ENCODE assay signal across 8 cellular contexts in the genomic region with DNA sequence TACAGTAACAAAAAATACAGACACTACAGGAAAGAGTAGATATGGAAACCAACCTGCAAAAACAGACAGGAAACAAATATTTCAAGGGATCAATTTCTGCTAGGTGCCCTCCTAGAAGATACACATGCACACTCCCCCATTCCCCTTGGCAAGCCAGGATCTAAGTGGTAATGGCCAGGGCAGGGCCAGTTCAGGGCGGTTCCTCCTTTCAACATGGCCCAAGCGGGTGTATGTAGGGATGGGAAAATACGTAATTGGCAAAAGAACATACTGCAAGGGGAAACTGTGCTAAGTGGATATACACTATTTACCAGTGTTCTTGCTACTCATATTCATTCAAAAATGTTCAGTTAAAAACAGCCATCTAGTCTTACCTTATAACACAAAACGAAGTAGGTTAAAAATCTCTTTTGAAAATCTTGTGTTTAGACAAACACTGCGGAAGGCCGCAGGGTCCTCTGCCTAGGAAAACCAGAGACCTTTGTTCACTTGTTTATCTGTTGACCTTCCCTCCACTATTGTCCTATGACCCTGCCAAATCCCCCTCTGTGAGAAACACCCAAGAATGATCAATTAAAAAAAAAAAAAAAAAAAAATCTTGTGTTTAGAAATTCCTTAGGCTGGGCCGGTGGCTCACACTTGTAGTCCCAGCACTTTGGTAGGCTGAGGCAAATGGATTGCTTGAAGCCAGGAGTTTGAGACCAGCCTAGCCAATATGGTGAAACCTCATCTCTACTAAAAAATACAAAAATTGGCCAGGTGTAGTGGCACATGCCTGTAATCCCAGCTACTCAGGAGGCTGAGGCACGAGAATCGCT. TPM values are rescaled to one million over a fixed set of nuclear protein-coding genes. Genes with fewer than 3 reads are reported as not detected.
DNase-seq lines count a peak whose midpoint lies in the region; ATAC-seq and TF ChIP-seq lines count a peak whose summit lies in the region.
"Not testable (repeated sequence)": the region's sequence is repeated elsewhere in the genome, so short reads cannot be mapped to it uniquely, and the experiment has no call there.

No MANE protein-coding gene starts in this region.

- peak overlapping the region; percentile 29 for H3K9ac ChIP-seq in mucosa of stomach (ENCODE audit: low read length)

- peak in 1 of 2 donors; percentile 29 for TF ChIP-seq EP300 in tibial nerve (IDR thresholded peaks at IDR 0.05)

- H3K4me3 ChIP-seq in PC-9; ectodermal cell (ENCODE audit: insufficient read depth, low read depth, low read length); hepatocyte; mucosa of stomach (ENCODE audit: low read length); tibial nerve: not testable (repeated sequence)

- not testable (repeated sequence) for H4K20me1 ChIP-seq in PC-9 (ENCODE audit: insufficient read depth); hepatocyte (ENCODE audit: insufficient read depth, poor library complexity, severe bottlenecking)

- POLR2A ChIA-PET in CD4-positive, alpha-beta T cell (lab: Charles Lee): interaction anchor here (0.9 kb wide), 1 partner anchor 18 kb away, joined by 3 read pairs; no protein-coding TSS in a partner anchor
- POLR2A ChIA-PET in PC-9 (lab: Charles Lee; ENCODE audit: unreplicated experiment): interaction anchor here (0.8 kb wide), 1 partner anchor 14 kb away, joined by 3 read pairs; no protein-coding TSS in a partner anchor

- H3K27me3 ChIP-seq in CD4-positive, alpha-beta T cell (ENCODE audit: control insufficient read depth, insufficient read depth, low read length); PC-9 (ENCODE audit: insufficient read depth, low read depth); ectodermal cell (ENCODE audit: control insufficient read depth, insufficient read depth, low read length, poor library complexity, severe bottlenecking); hepatocyte; mucosa of stomach (ENCODE audit: control insufficient read depth, insufficient read depth, low read length); tibial nerve: not testable (repeated sequence)

- H3K9me2 ChIP-seq in PC-9 (ENCODE audit: insufficient read depth); hepatocyte (replicated peaks; ENCODE audit: insufficient read depth): not testable (repeated sequence)

- H3K79me2 ChIP-seq in PC-9 (ENCODE audit: low read depth): peaks cover 91% of the 10 kb centered on the region
- H3K79me2 ChIP-seq in hepatocyte: peaks cover 82% of the 10 kb centered on the region

- not testable (repeated sequence) for H3K27me3 Mint-ChIP-seq in CD4-positive, alpha-beta T cell; activated naive CD4-positive, alpha-beta T cell treated with anti-CD3 and anti-CD28 coated beads, Interleukin-2, amount 10 ng/mL, durations not matched to agents 7 days and 5 days; progenitor cell of endocrine pancreas

- not testable (repeated sequence) for DNase-seq in CD4-positive, alpha-beta T cell; PC-9; activated naive CD4-positive, alpha-beta T cell treated with anti-CD3 and anti-CD28 coated beads, Interleukin-2, amount 10 ng/mL, durations not matched to agents 7 days and 5 days; hepatocyte (ENCODE audit: low spot score); progenitor cell of endocrine pancreas (ENCODE audit: low spot score, unreplicated experiment); tibial nerve (ENCODE audit: low spot score in 2 of 2)

- peaks cover 75% of the 10 kb centered on the region for H3K4me1 Mint-ChIP-seq in CD4-positive, alpha-beta T cell (ENCODE audit: low read depth)
- peaks cover 63% of the 10 kb centered on the region for H3K4me1 Mint-ChIP-seq in activated naive CD4-positive, alpha-beta T cell treated with anti-CD3 and anti-CD28 coated beads, Interleukin-2, amount 10 ng/mL, durations not matched to agents 7 days and 5 days
- H3K4me1 Mint-ChIP-seq in progenitor cell of endocrine pancreas (ENCODE audit: low read depth): peaks cover 66% of the 10 kb centered on the region

- not testable (repeated sequence) for TF ChIP-seq CTCF in CD4-positive, alpha-beta T cell (IDR thresholded peaks at IDR 0.05); PC-9 (conservative IDR thresholded peaks at IDR 0.05); hepatocyte (IDR thresholded peaks at IDR 0.05; ENCODE audit: poor library complexity); progenitor cell of endocrine pancreas (IDR thresholded peaks at IDR 0.05; ENCODE audit: unreplicated experiment); tibial nerve (IDR thresholded peaks at IDR 0.05)

- not testable (repeated sequence) for H3K27ac ChIP-seq in CD4-positive, alpha-beta T cell (ENCODE audit: low read depth, low read length)
- peak overlapping the region; percentile 76 for H3K27ac ChIP-seq in PC-9
- peak overlapping the region; percentile 67 for H3K27ac ChIP-seq in ectodermal cell (ENCODE audit: insufficient read depth, low read depth, low read length, poor library complexity, severe bottlenecking)
- H3K27ac ChIP-seq in hepatocyte: peak overlapping the region; percentile 91
- H3K27ac ChIP-seq in tibial nerve: peak overlapping the region in 3 of 4 donors; percentile 50 to 56 (median 53)

- H3K4me1 ChIP-seq in PC-9 (replicated peaks; ENCODE audit: insufficient read depth) (peaks cover 73% of the 10 kb centered on the region), ectodermal cell (ENCODE audit: control insufficient read depth, insufficient read depth, low read length) (peaks cover 28% of the 10 kb centered on the region), hepatocyte (ENCODE audit: insufficient read depth) (peaks cover 62% of the 10 kb centered on the region), mucosa of stomach (ENCODE audit: control insufficient read depth, insufficient read depth, low read length) (peaks cover 46% of the 10 kb centered on the region), tibial nerve (peaks cover 0 to 71% (median 48%) of the 10 kb centered on the region in 4 donors)

- H2AFZ ChIP-seq in PC-9, hepatocyte: not testable (repeated sequence)

- not testable (repeated sequence) for H3K4me3 Mint-ChIP-seq in CD4-positive, alpha-beta T cell; activated naive CD4-positive, alpha-beta T cell treated with anti-CD3 and anti-CD28 coated beads, Interleukin-2, amount 10 ng/mL, durations not matched to agents 7 days and 5 days
- H3K4me3 Mint-ChIP-seq in progenitor cell of endocrine pancreas (ENCODE audit: low read depth): peak overlapping the region; percentile 1

- not testable (repeated sequence) for ATAC-seq in CD4-positive, alpha-beta T cell (ENCODE audit: poor library complexity)

- peaks cover 14% of the 10 kb centered on the region; the same call in 1 of the 2 replicates for H3K36me3 ChIP-seq in PC-9 (ENCODE audit: low read depth)
- H3K36me3 ChIP-seq in ectodermal cell (ENCODE audit: control insufficient read depth, insufficient read depth, low read length); hepatocyte (replicated peaks; ENCODE audit: insufficient read depth, low read depth); mucosa of stomach (ENCODE audit: control insufficient read depth, insufficient read depth, low read length); tibial nerve: not testable (repeated sequence)

- BruUV-seq in PC-9 (replicated peaks; lab: Mats Ljungman, UMichigan): not testable (repeated sequence)

- CTCF ChIA-PET in CD4-positive, alpha-beta T cell (lab: Charles Lee); PC-9 (lab: Charles Lee); activated naive CD4-positive, alpha-beta T cell treated with anti-CD3 and anti-CD28 coated beads, Interleukin-2, amount 10 ng/mL, durations not matched to agents 7 days and 5 days (lab: Charles Lee): not testable (repeated sequence)

- not testable (repeated sequence) for TF ChIP-seq POLR2A in tibial nerve (IDR thresholded peaks at IDR 0.05)

- intact Hi-C loops in CD4-positive, alpha-beta T cell (cut with DNase I, micrococcal nuclease); PC-9 (cut with micrococcal nuclease; ENCODE audit: unreplicated experiment): not testable (repeated sequence)

- H3K9me3 Mint-ChIP-seq in CD4-positive, alpha-beta T cell; activated naive CD4-positive, alpha-beta T cell treated with anti-CD3 and anti-CD28 coated beads, Interleukin-2, amount 10 ng/mL, durations not matched to agents 7 days and 5 days; progenitor cell of endocrine pancreas (ENCODE audit: low read depth): not testable (repeated sequence)

- H3K4me2 ChIP-seq in PC-9: 0 out of 2 replicates have a peak overlapping the region, but pooled peaks have one; percentile 61
- H3K4me2 ChIP-seq in hepatocyte: peak overlapping the region; percentile 12

- 78 to 91% methylated on average over 7 to 9 of the region's 9 CpGs for WGBS in ectodermal cell, 2 experiments
- WGBS in hepatocyte (ENCODE audit: low lambda C conversion rate, missing lambda C conversion rate): 75% methylated on average over 9 of the region's 9 CpGs
- WGBS in tibial nerve, 2 donors: 78 to 82% methylated on average over 9 of the region's 9 CpGs

- not testable (repeated sequence) for H3K9me3 ChIP-seq in CD4-positive, alpha-beta T cell (ENCODE audit: control insufficient read depth, low read length); PC-9 (ENCODE audit: insufficient read depth, low read depth); ectodermal cell (ENCODE audit: control insufficient read depth, low read length); hepatocyte (ENCODE audit: low read depth); mucosa of stomach (ENCODE audit: control insufficient read depth, low read length); tibial nerve

- H3F3A ChIP-seq in PC-9 (ENCODE audit: insufficient read depth, low read depth): peaks cover 70% of the 10 kb centered on the region

- peaks cover 33% of the 10 kb centered on the region for H3K36me3 Mint-ChIP-seq in CD4-positive, alpha-beta T cell (ENCODE audit: low read depth)
- not testable (repeated sequence) for H3K36me3 Mint-ChIP-seq in activated naive CD4-positive, alpha-beta T cell treated with anti-CD3 and anti-CD28 coated beads, Interleukin-2, amount 10 ng/mL, durations not matched to agents 7 days and 5 days; progenitor cell of endocrine pancreas (ENCODE audit: insufficient read depth)

- H3K27ac Mint-ChIP-seq in CD4-positive, alpha-beta T cell: peak overlapping the region; percentile 74
- H3K27ac Mint-ChIP-seq in activated naive CD4-positive, alpha-beta T cell treated with anti-CD3 and anti-CD28 coated beads, Interleukin-2, amount 10 ng/mL, durations not matched to agents 7 days and 5 days: peak overlapping the region; percentile 38
- peak overlapping the region; percentile 94 for H3K27ac Mint-ChIP-seq in progenitor cell of endocrine pancreas

RNA-seq across cellular contexts. Expression of gene PACSIN2, which starts 53.9 kb away (rescaled TPM):
- 10 to 100 TPM; 23.3 to 25.5 TPM for total RNA-seq in CD4-positive, alpha-beta T cell
- total RNA-seq in PC-9 (2021): 102 and 103 TPM in 2 replicates
- 53.5 TPM for polyA plus RNA-seq in ectodermal cell (2013, experiment 1 of 4)
- 52.4 TPM for polyA plus RNA-seq in ectodermal cell (2013, experiment 2 of 4)
- polyA plus RNA-seq in ectodermal cell (2013, experiment 3 of 4): 43.9 TPM
- 48.3 TPM for polyA plus RNA-seq in ectodermal cell (2013, experiment 4 of 4)
- 77.7 and 87.4 TPM in 2 replicates for total RNA-seq in hepatocyte
- polyA plus RNA-seq in hepatocyte: 85.5 and 86.3 TPM in 2 replicates
- total RNA-seq in progenitor cell of endocrine pancreas: 53.9 and 61.0 TPM in 2 replicates
- total RNA-seq in tibial nerve: 10 to 100 TPM; 45.9 to 78.2 (median 59.0) TPM

Comparison
In these comparisons a context has a peak if more than half of its experiments do, and no peak if none do; other contexts are left out.
1. H3K27ac Mint-ChIP-seq: peak in every context shown above with its lines; median percentile 94 in progenitor cell of endocrine pancreas; 74 in CD4-positive, alpha-beta T cell; 38 in activated naive CD4-positive, alpha-beta T cell treated with anti-CD3 and anti-CD28 coated beads, Interleukin-2, amount 10 ng/mL, durations not matched to agents 7 days and 5 days.